In the genomic region with DNA sequence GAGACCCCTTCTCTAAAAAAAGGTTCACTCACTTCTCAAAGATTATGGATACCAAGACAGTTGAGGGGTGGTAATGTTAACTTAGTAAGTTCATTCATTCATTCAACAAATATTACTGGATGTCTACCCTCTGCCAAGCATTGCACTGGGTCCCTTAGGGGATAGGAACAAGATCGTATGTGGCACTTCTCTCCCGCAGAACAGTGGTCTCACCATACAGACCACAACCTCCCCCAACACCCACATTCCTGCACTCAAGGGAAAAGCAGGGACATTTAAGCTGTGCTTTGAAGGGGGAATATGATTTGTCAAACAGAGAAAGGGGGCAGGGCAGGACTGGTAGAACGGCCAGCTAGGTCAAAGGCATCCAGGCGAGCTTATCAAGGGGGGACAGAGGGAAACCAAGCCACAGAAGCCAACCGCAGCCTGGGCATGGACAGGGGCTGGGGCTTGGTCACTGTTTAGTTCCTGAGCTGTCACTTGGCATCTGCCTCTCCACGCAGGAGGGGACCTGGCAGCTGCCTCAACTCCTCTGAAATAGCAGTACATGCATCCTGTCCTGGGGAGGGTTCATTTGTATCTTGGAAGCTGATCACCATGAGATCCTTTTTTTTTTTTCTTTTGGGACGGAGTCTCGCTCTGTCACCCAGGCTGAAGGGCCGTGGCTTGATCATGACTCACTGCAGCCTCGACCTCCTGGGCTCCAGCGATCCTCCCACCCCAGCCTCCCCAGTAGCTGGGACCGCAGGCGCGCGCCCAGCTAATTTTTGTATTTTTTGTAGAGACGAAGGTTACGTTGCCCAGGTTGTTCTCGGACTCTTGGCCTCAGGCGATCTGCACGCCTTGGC, we compare ENCODE assay signal across 8 cellular contexts. TPM values are rescaled to one million over a fixed set of nuclear protein-coding genes. Genes with fewer than 3 reads are reported as not detected.
DNase-seq lines count a peak whose midpoint lies in the region; ATAC-seq and TF ChIP-seq lines count a peak whose summit lies in the region.

No MANE protein-coding gene starts in this region.

- peaks cover 28% of the 10 kb centered on the region for H3K4me1 ChIP-seq in DND-41 (ENCODE audit: insufficient read depth, low read length)
- peaks cover 14% of the 10 kb centered on the region for H3K4me1 ChIP-seq in NT2/D1 (ENCODE audit: insufficient read depth, insufficient read length)
- H3K4me1 ChIP-seq in neuronal stem cell (ENCODE audit: control insufficient read depth in 2 of 2, insufficient read depth in 1 of 2, low read depth in 1 of 2, low read length in 2 of 2), result peaks cover 22 to 24% of the 10 kb centered on the region in 2 donors

- H3K9me3 ChIP-seq in DND-41 (ENCODE audit: insufficient read depth, low read length, severe bottlenecking) (no peaks in the 10 kb centered on the region), NT2/D1 (ENCODE audit: insufficient read depth, low read length) (no peaks in the 10 kb centered on the region), neuronal stem cell (replicated peaks in 1 of 2; ENCODE audit: control insufficient read depth in 2 of 2, insufficient read depth in 1 of 2, low read depth in 1 of 2, low read length in 2 of 2) (no peaks in the 10 kb centered on the region)

- H2AK5ac ChIP-seq in neuronal stem cell (ENCODE audit: low read depth, low read length), result no peak overlapping the region

- H4K8ac ChIP-seq in neuronal stem cell (ENCODE audit: low read depth, low read length), result no peak overlapping the region

- ATAC-seq in DND-41 (ENCODE audit: insufficient read depth, low read depth) (no peak), GM18867 (IDR thresholded peaks at IDR 0.05; ENCODE audit: unreplicated experiment) (no peak)

- peak overlapping the region; percentile 47 for H3K27ac Mint-ChIP-seq in dendritic cell treated with granulocyte-macrophage colony-stimulating factor and Interleukin-4, amounts not matched to agents 40 ng/mL and 50 ng/mL, for 4 days

- H2BK120ac ChIP-seq in neuronal stem cell (ENCODE audit: low read depth, low read length), result peak overlapping the region; percentile 89

- no peak for DNase-seq in DND-41
- no peak for DNase-seq in NT2/D1 (ENCODE audit: low read depth, low spot score)
- no peak for DNase-seq in neuronal stem cell (ENCODE audit: low spot score)
- no peak for DNase-seq in iPS-NIHi11 (ENCODE audit: low spot score)
- no peak for DNase-seq in GM19238 (ENCODE audit: insufficient read length, low spot score)
- no peak for DNase-seq in SIG-M5 treated with dmso at 0.1 percent for 504 hours (lab: John Stamatoyannopoulos, UW; ENCODE audit: unreplicated experiment)

- peak overlapping the region; percentile 19 for H2BK15ac ChIP-seq in neuronal stem cell (ENCODE audit: low read length)

- H2BK5ac ChIP-seq in neuronal stem cell (ENCODE audit: low read length), result no peak overlapping the region

- no peaks in the 10 kb centered on the region for H3K9me3 Mint-ChIP-seq in dendritic cell treated with granulocyte-macrophage colony-stimulating factor and Interleukin-4, amounts not matched to agents 40 ng/mL and 50 ng/mL, for 4 days

- TF ChIP-seq CTCF in DND-41 (IDR thresholded peaks at IDR 0.05; ENCODE audit: borderline replicate concordance, extremely low read depth, low read length, poor library complexity, severe bottlenecking), result no peak

- no peak overlapping the region for H4K91ac ChIP-seq in neuronal stem cell (ENCODE audit: low read depth, low read length, poor library complexity)

- H3K79me2 ChIP-seq in DND-41 (ENCODE audit: insufficient read depth, low read length), result peaks cover 4% of the 10 kb centered on the region; the same call in 1 of the 2 replicates

- H3K36me3 Mint-ChIP-seq in dendritic cell treated with granulocyte-macrophage colony-stimulating factor and Interleukin-4, amounts not matched to agents 40 ng/mL and 50 ng/mL, for 4 days (ENCODE audit: low read depth), result peaks cover 15% of the 10 kb centered on the region

- peak overlapping the region; percentile 90; the same call in 1 of the 2 replicates for H2AFZ ChIP-seq in DND-41 (ENCODE audit: low read depth, low read length)
- H2AFZ ChIP-seq in neuronal stem cell (ENCODE audit: low read length), result peak overlapping the region; percentile 94

- H3K79me1 ChIP-seq in neuronal stem cell (ENCODE audit: low read depth, low read length), result peaks cover 12% of the 10 kb centered on the region

- H3K9ac ChIP-seq in DND-41 (ENCODE audit: low read depth, low read length) (peak overlapping the region; percentile 39; the same call in 1 of the 2 replicates), NT2/D1 (ENCODE audit: insufficient read length, low read depth) (no peak overlapping the region), neuronal stem cell (ENCODE audit: low read depth, low read length, poor library complexity) (no peak overlapping the region)

- H3K4me2 ChIP-seq in DND-41 (ENCODE audit: insufficient read depth, low read length) (peak overlapping the region; percentile 77), neuronal stem cell (ENCODE audit: insufficient read depth, low read length, poor library complexity, severe bottlenecking) (peak overlapping the region; percentile 26)

- H3K27me3 ChIP-seq in DND-41 (ENCODE audit: insufficient read depth, low read length, poor library complexity) (peaks cover 14% of the 10 kb centered on the region), NT2/D1 (ENCODE audit: insufficient read depth, insufficient read length) (peaks cover 39% of the 10 kb centered on the region), neuronal stem cell (ENCODE audit: control insufficient read depth in 3 of 3, insufficient read depth in 3 of 3, low read depth in 1 of 3, low read length in 3 of 3) (peaks cover 0 to 8% (median 0%) of the 10 kb centered on the region in 3 experiments)

- H4K20me1 ChIP-seq in DND-41 (ENCODE audit: insufficient read depth, low read length), result peaks cover 21% of the 10 kb centered on the region

- H3K4me3 Mint-ChIP-seq in dendritic cell treated with granulocyte-macrophage colony-stimulating factor and Interleukin-4, amounts not matched to agents 40 ng/mL and 50 ng/mL, for 4 days, result peak overlapping the region; percentile 81

- H3K27me3 Mint-ChIP-seq in dendritic cell treated with granulocyte-macrophage colony-stimulating factor and Interleukin-4, amounts not matched to agents 40 ng/mL and 50 ng/mL, for 4 days, result peaks cover 34% of the 10 kb centered on the region

- peak overlapping the region; percentile 57 for H3K27ac ChIP-seq in DND-41 (ENCODE audit: low read length)
- no peak overlapping the region for H3K27ac ChIP-seq in neuronal stem cell (replicated peaks; ENCODE audit: low read length)

- no peak overlapping the region for H3K23ac ChIP-seq in neuronal stem cell (ENCODE audit: low read depth, low read length, poor library complexity)

- H3K4me1 Mint-ChIP-seq in dendritic cell treated with granulocyte-macrophage colony-stimulating factor and Interleukin-4, amounts not matched to agents 40 ng/mL and 50 ng/mL, for 4 days (ENCODE audit: low read depth), result peaks cover 61% of the 10 kb centered on the region

- peak overlapping the region; percentile 97 for H3K18ac ChIP-seq in neuronal stem cell (ENCODE audit: low read length)

- H3K4ac ChIP-seq in neuronal stem cell (ENCODE audit: low read length), result no peak overlapping the region

- no peaks in the 10 kb centered on the region for H3K36me3 ChIP-seq in DND-41 (ENCODE audit: insufficient read depth, low read length)
- H3K36me3 ChIP-seq in NT2/D1 (ENCODE audit: insufficient read depth, insufficient read length, low read length), result peaks cover 4% of the 10 kb centered on the region
- no peaks in the 10 kb centered on the region for H3K36me3 ChIP-seq in neuronal stem cell (replicated peaks in 1 of 2; ENCODE audit: control insufficient read depth in 2 of 2, insufficient read depth in 2 of 2, low read length in 2 of 2)

- H3K14ac ChIP-seq in neuronal stem cell (ENCODE audit: low read length), result no peak overlapping the region

- intact Hi-C loops in dendritic cell treated with granulocyte-macrophage colony-stimulating factor and Interleukin-4, amounts not matched to agents 40 ng/mL and 50 ng/mL, for 4 days (cut with micrococcal nuclease), result loop anchor here (2.0 to 10.0 kb wide), 2 partner anchors 15 to 83 kb away; no protein-coding TSS in a partner anchor

- peak overlapping the region; percentile 99 for H2BK12ac ChIP-seq in neuronal stem cell (ENCODE audit: low read length)

- WGBS in neuronal stem cell (ENCODE audit: extremely low coverage in 2 of 2, insufficient read length in 2 of 2, insufficient replicate concordance in 1 of 2), 2 donors, result no CpG with 5 or more reads among the region's 20 CpGs

- H3K4me3 ChIP-seq in DND-41 (ENCODE audit: low read depth in 1 of 2, low read length in 2 of 2), result peak overlapping the region in 1 of 2 experiments; percentile 55; a peak in 2 of 4 replicates
- peak overlapping the region; percentile 39 for H3K4me3 ChIP-seq in NT2/D1 (ENCODE audit: insufficient read length, low read depth)
- peak overlapping the region in 1 of 2 donors; percentile 50 for H3K4me3 ChIP-seq in neuronal stem cell (ENCODE audit: low read length in 2 of 2)

RNA-seq across cellular contexts. Expression of gene CLIP2, which starts 0.9 kb away (rescaled TPM):
- polyA plus RNA-seq in neuronal stem cell (2013, experiment 1 of 2), result 20.1 TPM
- polyA plus RNA-seq in neuronal stem cell (2013, experiment 2 of 2), result 18.7 TPM

RNA-seq across cellular contexts. Expression of gene RFC2, which starts 34.1 kb away (rescaled TPM):
- 48.8 TPM for polyA plus RNA-seq in neuronal stem cell (2013, experiment 1 of 2)
- polyA plus RNA-seq in neuronal stem cell (2013, experiment 2 of 2), result 48.1 TPM
